14 cellular contexts compared by ENCODE assay signal in the genomic region with DNA sequence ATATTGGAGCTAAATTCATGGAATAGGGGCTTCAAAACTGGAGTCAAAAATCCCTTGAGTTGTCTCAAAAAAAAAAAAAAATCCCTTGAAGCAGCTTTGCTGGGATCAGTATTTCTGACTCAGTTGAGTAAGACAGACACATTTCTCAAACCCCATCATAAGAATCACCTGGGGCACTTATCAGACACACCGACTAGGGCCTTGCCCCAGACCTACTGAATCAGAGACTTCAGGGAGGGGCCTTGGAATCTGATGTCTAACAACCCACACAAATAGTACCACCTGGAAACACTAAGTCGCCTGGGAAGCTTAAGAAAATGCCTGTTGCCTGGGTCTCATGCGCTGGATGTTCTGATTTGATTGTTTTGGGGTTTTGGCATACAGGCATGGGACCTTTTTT. TPM values are rescaled to one million over a fixed set of nuclear protein-coding genes. Genes with fewer than 3 reads are reported as not detected.
A peak's percentile ranks its signal among the peaks of the same experiment; 100 is the strongest.
DNase-seq lines count a peak whose midpoint lies in the region; ATAC-seq and TF ChIP-seq lines count a peak whose summit lies in the region.
"Had no signal": no experiment of that assay in that cellular context is flagged by ENCODE, and none has a peak within 500 bp of the region (broad histone marks: within the 10 kb centered on the region; RNA-seq: fewer than 3 reads in every experiment).

No MANE protein-coding gene starts in this region.

- no peak overlapping the region for H2BK5ac ChIP-seq in mesendoderm (ENCODE audit: low read length)

- H2AK5ac ChIP-seq in mesendoderm (ENCODE audit: low read length): no peak overlapping the region

- H2BK120ac ChIP-seq in mesendoderm (ENCODE audit: low read depth, low read length): no peak overlapping the region

- DNase-seq in Karpas-422 (no peak), RWPE2 (ENCODE audit: low spot score) (no peak), foreskin keratinocyte (peak; percentile 92 to 98), mesendoderm (no peak), foreskin melanocyte (no peak)
- no peak for DNase-seq in stimulated activated naive B cell treated with anti-CD40 and anti-IgM and Interleukin-4, amounts not matched to agents 10 μg/mL and 1 μg/mL and 100 μg/mL, for 72 hours
- no peak for DNase-seq in activated T-cell treated with anti-CD3 and anti-CD28 coated beads, Interleukin-2, amount 50 U/mL, for 48 hours
- DNase-seq: DMS79, KBM-7, MM.1S, NCI-H1105, NCI-H187 treated with DMSO at 0.1 percent for 48 hours, NCI-H446 treated with DMSO at 0.1 percent for 48 hours, NCI-H748 treated with DMSO at 0.1 percent for 48 hours had no signal

- H3K36me3 ChIP-seq in Karpas-422 (ENCODE audit: insufficient read depth, low read length) (no peaks in the 10 kb centered on the region), RWPE2 (ENCODE audit: low read depth) (no peaks in the 10 kb centered on the region), mesendoderm (ENCODE audit: control insufficient read depth, insufficient read depth, low read length) (no peaks in the 10 kb centered on the region)

- H3K27me3 ChIP-seq in Karpas-422 (ENCODE audit: low read length) (no peaks in the 10 kb centered on the region), RWPE2 (ENCODE audit: insufficient read depth, poor library complexity, severe bottlenecking) (no peaks in the 10 kb centered on the region), foreskin keratinocyte (no peaks in the 10 kb centered on the region), mesendoderm (ENCODE audit: insufficient read depth, low read length, poor library complexity) (no peaks in the 10 kb centered on the region)

- H4K8ac ChIP-seq in mesendoderm (ENCODE audit: low read depth, low read length): no peak overlapping the region

- H3K4me1 ChIP-seq in Karpas-422 (ENCODE audit: low read length) (peaks cover 76% of the 10 kb centered on the region), RWPE2 (ENCODE audit: insufficient read depth, poor library complexity, severe bottlenecking) (peaks cover 41% of the 10 kb centered on the region), foreskin keratinocyte (peaks cover 38% of the 10 kb centered on the region), mesendoderm (ENCODE audit: control insufficient read depth, low read depth, low read length) (no peaks in the 10 kb centered on the region)

- peaks cover 10 to 22% of the 10 kb centered on the region in 2 donors for H3K4me1 Mint-ChIP-seq in stimulated activated naive B cell treated with anti-CD40 and anti-IgM and Interleukin-4, amounts not matched to agents 10 μg/mL and 1 μg/mL and 100 μg/mL, for 72 hours

- H3K4me2 ChIP-seq in Karpas-422 (ENCODE audit: low read depth, low read length, poor library complexity, severe bottlenecking): peak overlapping the region; percentile 68
- H3K4me2 ChIP-seq in mesendoderm (ENCODE audit: low read length): no peak overlapping the region

- TF ChIP-seq CTCF in RWPE2 (IDR thresholded peaks at IDR 0.05; ENCODE audit: poor library complexity, severe bottlenecking) (no peak), foreskin keratinocyte (conservative IDR thresholded peaks at IDR 0.05) (no peak)

- H3K23ac ChIP-seq in mesendoderm (ENCODE audit: low read length): no peak overlapping the region

- H2AFZ ChIP-seq in Karpas-422 (ENCODE audit: low read length): peak overlapping the region; percentile 73

- no peak overlapping the region for H2BK15ac ChIP-seq in mesendoderm (replicated peaks; ENCODE audit: low read depth)

- peaks cover 0 to 2% of the 10 kb centered on the region in 2 donors for H3K9me3 Mint-ChIP-seq in stimulated activated naive B cell treated with anti-CD40 and anti-IgM and Interleukin-4, amounts not matched to agents 10 μg/mL and 1 μg/mL and 100 μg/mL, for 72 hours

- H3K27ac ChIP-seq in Karpas-422 (ENCODE audit: low read length): peak overlapping the region; percentile 93
- peak overlapping the region; percentile 72 for H3K27ac ChIP-seq in RWPE2 (ENCODE audit: poor library complexity, severe bottlenecking)
- peak overlapping the region; percentile 95 for H3K27ac ChIP-seq in foreskin keratinocyte
- no peak overlapping the region for H3K27ac ChIP-seq in mesendoderm (ENCODE audit: low read depth, low read length)

- no peaks in the 10 kb centered on the region for H3K79me2 ChIP-seq in Karpas-422 (ENCODE audit: low read length)
- no peaks in the 10 kb centered on the region for H3K79me2 ChIP-seq in mesendoderm (ENCODE audit: control insufficient read depth, insufficient read depth, low read length)

- H4K5ac ChIP-seq in mesendoderm (ENCODE audit: low read length): no peak overlapping the region

- H4K20me1 ChIP-seq in Karpas-422 (ENCODE audit: insufficient read depth, low read depth, low read length): no peaks in the 10 kb centered on the region

- no peaks in the 10 kb centered on the region for H3K36me3 Mint-ChIP-seq in stimulated activated naive B cell treated with anti-CD40 and anti-IgM and Interleukin-4, amounts not matched to agents 10 μg/mL and 1 μg/mL and 100 μg/mL, for 72 hours

- no peak overlapping the region for H3K56ac ChIP-seq in mesendoderm (ENCODE audit: low read length)

- ATAC-seq in RWPE2 (ENCODE audit: low read depth) (peak; percentile 65), foreskin keratinocyte (peak; percentile 81)
- no peak for ATAC-seq in stimulated activated naive B cell treated with anti-CD40 and anti-IgM and Interleukin-4, amounts not matched to agents 10 μg/mL and 1 μg/mL and 100 μg/mL, for 72 hours (replicated peaks)

- no CpG with 5 or more reads among the region's 3 CpGs for WGBS in mesendoderm (ENCODE audit: extremely low coverage, insufficient coverage, low lambda C conversion rate)

- no peak overlapping the region for H3K4ac ChIP-seq in mesendoderm (ENCODE audit: low read depth, low read length)

- H3K9ac ChIP-seq in Karpas-422 (ENCODE audit: low read length) (peak overlapping the region; percentile 63), mesendoderm (ENCODE audit: low read length) (no peak overlapping the region)

- no peak overlapping the region for H3K4me3 Mint-ChIP-seq in stimulated activated naive B cell treated with anti-CD40 and anti-IgM and Interleukin-4, amounts not matched to agents 10 μg/mL and 1 μg/mL and 100 μg/mL, for 72 hours

- no peak overlapping the region for H3K18ac ChIP-seq in mesendoderm (ENCODE audit: low read length)

- no peaks in the 10 kb centered on the region for H3K79me1 ChIP-seq in mesendoderm (ENCODE audit: low read length)

- peak overlapping the region; percentile 47 for H3K27ac Mint-ChIP-seq in stimulated activated naive B cell treated with anti-CD40 and anti-IgM and Interleukin-4, amounts not matched to agents 10 μg/mL and 1 μg/mL and 100 μg/mL, for 72 hours

- no peaks in the 10 kb centered on the region for H3K9me2 ChIP-seq in Karpas-422 (replicated peaks; ENCODE audit: insufficient read depth, low read length)

- no peaks in the 10 kb centered on the region for H3K9me3 ChIP-seq in Karpas-422 (ENCODE audit: low read length)
- H3K9me3 ChIP-seq in RWPE2 (ENCODE audit: severe bottlenecking): no peaks in the 10 kb centered on the region

- H3K4me3 ChIP-seq in Karpas-422 (ENCODE audit: low read length) (peak overlapping the region; percentile 43; the same call in 1 of the 2 replicates), RWPE2 (ENCODE audit: severe bottlenecking) (no peak overlapping the region), mesendoderm (ENCODE audit: low read length) (no peak overlapping the region)

- no peaks in the 10 kb centered on the region for H3K27me3 Mint-ChIP-seq in stimulated activated naive B cell treated with anti-CD40 and anti-IgM and Interleukin-4, amounts not matched to agents 10 μg/mL and 1 μg/mL and 100 μg/mL, for 72 hours

RNA-seq across cellular contexts. Expression of a gene that starts 44.9 kb away (rescaled TPM):
- total RNA-seq in Karpas-422 (2014; rRNA removed; shearing (Covaris generic); ENCODE audit: low replicate concordance): 28.1 and 36.4 TPM in 2 replicates
- 17.5 and 18.0 TPM in 2 replicates for total RNA-seq in foreskin keratinocyte
- polyA plus RNA-seq in foreskin keratinocyte: 5.7 and 6.7 TPM in 2 replicates
- 2.4 TPM for polyA plus RNA-seq in mesendoderm (2013, experiment 1 of 2)
- polyA plus RNA-seq in mesendoderm (2013, experiment 2 of 2): 2.6 TPM

Comparison
In these comparisons a context has a peak if more than half of its experiments do, and no peak if none do; other contexts are left out.
1. DNase-seq: peak in foreskin keratinocyte (2 of 2); none in Karpas-422 (single experiment), RWPE2 (single experiment), stimulated activated naive B cell treated with anti-CD40 and anti-IgM and Interleukin-4, amounts not matched to agents 10 μg/mL and 1 μg/mL and 100 μg/mL, for 72 hours (single experiment), mesendoderm (single experiment), foreskin melanocyte (single experiment) and activated T-cell treated with anti-CD3 and anti-CD28 coated beads, Interleukin-2, amount 50 U/mL, for 48 hours (0 of 2).
2. ATAC-seq: peak in RWPE2 (single experiment) and foreskin keratinocyte (single experiment); none in stimulated activated naive B cell treated with anti-CD40 and anti-IgM and Interleukin-4, amounts not matched to agents 10 μg/mL and 1 μg/mL and 100 μg/mL, for 72 hours (0 of 2).